Comparison of ENCODE assay signal across 8 cellular contexts in genomic region chr2:218569038-218569431, GRCh38. TPM values are rescaled to one million over a fixed set of nuclear protein-coding genes. Genes with fewer than 3 reads are reported as not detected.
DNase-seq lines count a peak whose midpoint lies in the region; ATAC-seq and TF ChIP-seq lines count a peak whose summit lies in the region.

No MANE protein-coding gene starts in this region.

- DNase-seq in NCI-H748 (lab: John Stamatoyannopoulos, UW; ENCODE audit: unreplicated experiment), result peak; percentile 71
- no peak for DNase-seq in NCI-H748 treated with DMSO at 0.1 percent for 48 hours (lab: John Stamatoyannopoulos, UW)
- peak; percentile 61 for DNase-seq in OCI-LY7 (ENCODE audit: low spot score)
- peak; percentile 42 for DNase-seq in activated T-helper 2 cell treated with anti-CD3 and anti-CD28 coated beads, Interferon-gamma antibody, Interleukin-2, Interleukin-4, amounts not matched to agents 10 μg/mL and 5 μg/mL and 100 μg/mL, durations not matched to agents 14 hours and 24 hours and 36 hours (ENCODE audit: low spot score)
- DNase-seq in foreskin keratinocyte, result peak; percentile 28 to 40
- peak; percentile 30 for DNase-seq in omental fat pad (ENCODE audit: low spot score)
- peak; percentile 10 for DNase-seq in thoracic aorta (ENCODE audit: low spot score)

- H3K27me3 Mint-ChIP-seq in activated T-helper 2 cell treated with anti-CD3 and anti-CD28 coated beads, Interferon-gamma antibody, Interleukin-2, Interleukin-4, amounts not matched to agents 10 μg/mL and 5 μg/mL and 100 μg/mL, durations not matched to agents 14 hours and 24 hours and 36 hours (ENCODE audit: low read depth), result no peaks in the 10 kb centered on the region

- TF ChIP-seq CTCF in OCI-LY7 (conservative IDR thresholded peaks at IDR 0.05; ENCODE audit: low read length) (no peak), foreskin keratinocyte (conservative IDR thresholded peaks at IDR 0.05) (no peak), omental fat pad (IDR thresholded peaks at IDR 0.05) (no peak), thoracic aorta (IDR thresholded peaks at IDR 0.05) (no peak)

- peak overlapping the region; percentile 93 for H3K4me3 Mint-ChIP-seq in activated T-helper 2 cell treated with anti-CD3 and anti-CD28 coated beads, Interferon-gamma antibody, Interleukin-2, Interleukin-4, amounts not matched to agents 10 μg/mL and 5 μg/mL and 100 μg/mL, durations not matched to agents 14 hours and 24 hours and 36 hours (ENCODE audit: low read depth)

- H3K4me3 ChIP-seq in OCI-LY7 (ENCODE audit: low read depth, low read length, poor library complexity, severe bottlenecking), result peak overlapping the region; percentile 93
- peak overlapping the region; percentile 89 for H3K4me3 ChIP-seq in thoracic aorta

- intact Hi-C loops in OCI-LY7 (cut with micrococcal nuclease; ENCODE audit: unreplicated experiment), result loop anchor here (2.0 to 5.0 kb wide), 3 partner anchors 88 to 352 kb away; partner anchors contain the start of genes ARPC2, BCS1L and ZNF142
- intact Hi-C loops in activated T-helper 2 cell treated with anti-CD3 and anti-CD28 coated beads, Interferon-gamma antibody, Interleukin-2, Interleukin-4, amounts not matched to agents 10 μg/mL and 5 μg/mL and 100 μg/mL, durations not matched to agents 14 hours and 24 hours and 36 hours (cut with micrococcal nuclease), result loop anchor here (2.0 kb wide), 2 partner anchors 142 to 592 kb away; partner anchors contain the start of genes NHEJ1 and TTLL4

- H3K4me2 ChIP-seq in OCI-LY7 (ENCODE audit: low read length), result peak overlapping the region; percentile 82

- no peaks in the 10 kb centered on the region for H3K27me3 ChIP-seq in foreskin keratinocyte
- no peaks in the 10 kb centered on the region for H3K27me3 ChIP-seq in thoracic aorta (replicated peaks; ENCODE audit: insufficient read depth)

- no peaks in the 10 kb centered on the region for H3K9me2 ChIP-seq in OCI-LY7 (ENCODE audit: insufficient read depth, low read length)

- CTCF ChIA-PET in OCI-LY7 (lab: Charles Lee; ENCODE audit: unreplicated experiment), result no interaction called here

- no TSS peak for BruUV-seq in OCI-LY7 (replicated peaks; lab: Mats Ljungman, UMichigan)

- peaks cover 71% of the 10 kb centered on the region for H3K36me3 ChIP-seq in OCI-LY7 (ENCODE audit: insufficient read depth, low read length)
- no peaks in the 10 kb centered on the region for H3K36me3 ChIP-seq in thoracic aorta

- peaks cover 42% of the 10 kb centered on the region for H3K4me1 Mint-ChIP-seq in activated T-helper 2 cell treated with anti-CD3 and anti-CD28 coated beads, Interferon-gamma antibody, Interleukin-2, Interleukin-4, amounts not matched to agents 10 μg/mL and 5 μg/mL and 100 μg/mL, durations not matched to agents 14 hours and 24 hours and 36 hours (ENCODE audit: low read depth)

- H3K79me2 ChIP-seq in OCI-LY7 (ENCODE audit: insufficient read depth, low read depth, low read length), result peaks cover 94% of the 10 kb centered on the region

- peaks cover 65% of the 10 kb centered on the region for H3K36me3 Mint-ChIP-seq in activated T-helper 2 cell treated with anti-CD3 and anti-CD28 coated beads, Interferon-gamma antibody, Interleukin-2, Interleukin-4, amounts not matched to agents 10 μg/mL and 5 μg/mL and 100 μg/mL, durations not matched to agents 14 hours and 24 hours and 36 hours (ENCODE audit: low read depth)

- H3K9me3 ChIP-seq in OCI-LY7 (ENCODE audit: low read length) (no peaks in the 10 kb centered on the region), thoracic aorta (no peaks in the 10 kb centered on the region)

- H4K20me1 ChIP-seq in OCI-LY7 (ENCODE audit: insufficient read depth, low read length), result peaks cover 33% of the 10 kb centered on the region

- no peaks in the 10 kb centered on the region for H3K9me3 Mint-ChIP-seq in activated T-helper 2 cell treated with anti-CD3 and anti-CD28 coated beads, Interferon-gamma antibody, Interleukin-2, Interleukin-4, amounts not matched to agents 10 μg/mL and 5 μg/mL and 100 μg/mL, durations not matched to agents 14 hours and 24 hours and 36 hours

- POLR2A ChIA-PET in OCI-LY7 (lab: Charles Lee), result interaction anchor here (0.6 to 1.8 kb wide), 3 partner anchors 15 to 102 kb away, joined by 3 to 5 read pairs (median 3); partner anchors contain the start of genes RNF25 and STK36

- H3K27ac Mint-ChIP-seq in activated T-helper 2 cell treated with anti-CD3 and anti-CD28 coated beads, Interferon-gamma antibody, Interleukin-2, Interleukin-4, amounts not matched to agents 10 μg/mL and 5 μg/mL and 100 μg/mL, durations not matched to agents 14 hours and 24 hours and 36 hours, result peak overlapping the region; percentile 93

- peak; percentile 34 for ATAC-seq in HG02973 (IDR thresholded peaks at IDR 0.05; ENCODE audit: unreplicated experiment)
- ATAC-seq in foreskin keratinocyte, result peak; percentile 33
- peak; percentile 63 for ATAC-seq in omental fat pad (ENCODE audit: low FRiP score)
- ATAC-seq in thoracic aorta (ENCODE audit: insufficient number of reproducible peaks, low FRiP score, low read depth), result peak; percentile 11

- H3K27ac ChIP-seq in OCI-LY7 (ENCODE audit: low read depth, low read length, poor library complexity, severe bottlenecking), result peak overlapping the region; percentile 89
- H3K27ac ChIP-seq in foreskin keratinocyte, result peak overlapping the region; percentile 92
- H3K27ac ChIP-seq in thoracic aorta, result peak overlapping the region; percentile 83 to 90

- H3K4me1 ChIP-seq in OCI-LY7 (ENCODE audit: insufficient read depth, low read length, poor library complexity, severe bottlenecking) (peaks cover 31% of the 10 kb centered on the region), foreskin keratinocyte (peaks cover 9% of the 10 kb centered on the region), thoracic aorta (ENCODE audit: control insufficient read depth in 1 of 2, low read depth in 2 of 2) (peaks cover 24 to 31% of the 10 kb centered on the region in 2 donors)

- peak overlapping the region; percentile 57; the same call in 1 of the 2 replicates for H2AFZ ChIP-seq in OCI-LY7 (ENCODE audit: low read length)

RNA-seq across cellular contexts. Expression of gene CNOT9, which starts 0.4 kb away (rescaled TPM):
- 67.8 and 71.6 TPM in 2 replicates for total RNA-seq in OCI-LY7 (2014; rRNA removed; shearing (Covaris generic))
- 92.2 and 94.2 TPM in 2 replicates for total RNA-seq in OCI-LY7 (2022)
- 127 and 135 TPM in 2 replicates for total RNA-seq in activated T-helper 2 cell treated with anti-CD3 and anti-CD28 coated beads, Interferon-gamma antibody, Interleukin-2, Interleukin-4, amounts not matched to agents 10 μg/mL and 5 μg/mL and 100 μg/mL, durations not matched to agents 14 hours and 24 hours and 36 hours
- 64.0 and 65.7 TPM in 2 replicates for total RNA-seq in foreskin keratinocyte
- polyA plus RNA-seq in foreskin keratinocyte, result 33.5 and 37.9 TPM in 2 replicates
- 10 to 100 TPM; 35.7 to 88.7 (median 57.9) TPM for total RNA-seq in omental fat pad
- total RNA-seq in thoracic aorta, result 10 to 100 TPM; 33.7 to 59.5 TPM

RNA-seq across cellular contexts. Expression of gene USP37, which starts 0.9 kb away (rescaled TPM):
- 23.3 and 31.4 TPM in 2 replicates for total RNA-seq in OCI-LY7 (2014; rRNA removed; shearing (Covaris generic))
- total RNA-seq in OCI-LY7 (2022) (32.4 and 33.0 TPM in 2 replicates), foreskin keratinocyte (11.7 and 13.1 TPM in 2 replicates), omental fat pad (10 to 100 TPM in 2 of 4 donors, 1 to 10 TPM in 2; 8.5 to 44.6 (median 12.2) TPM), thoracic aorta (10 to 100 TPM; 10.2 to 18.6 TPM)
- total RNA-seq in activated T-helper 2 cell treated with anti-CD3 and anti-CD28 coated beads, Interferon-gamma antibody, Interleukin-2, Interleukin-4, amounts not matched to agents 10 μg/mL and 5 μg/mL and 100 μg/mL, durations not matched to agents 14 hours and 24 hours and 36 hours, result 40.7 and 43.7 TPM in 2 replicates
- 1.6 and 2.1 TPM in 2 replicates for polyA plus RNA-seq in foreskin keratinocyte

RNA-seq across cellular contexts. Expression of gene PLCD4, which starts 38.7 kb away (rescaled TPM):
- total RNA-seq in OCI-LY7 (2014; rRNA removed; shearing (Covaris generic)), result 0.25 and 1.2 TPM in 2 replicates
- total RNA-seq in OCI-LY7 (2022) (0.48 TPM in 1 of 2 replicates, not detected in the other), foreskin keratinocyte (4.0 and 4.1 TPM in 2 replicates), omental fat pad (1 to 10 TPM in 3 of 4 donors, under 1 TPM in 1; 0.56 to 2.9 (median 2.0) TPM), thoracic aorta (1 to 10 TPM; 1.6 to 8.3 TPM)
- 0.18 and 0.23 TPM in 2 replicates for total RNA-seq in activated T-helper 2 cell treated with anti-CD3 and anti-CD28 coated beads, Interferon-gamma antibody, Interleukin-2, Interleukin-4, amounts not matched to agents 10 μg/mL and 5 μg/mL and 100 μg/mL, durations not matched to agents 14 hours and 24 hours and 36 hours
- polyA plus RNA-seq in foreskin keratinocyte, result 3.9 and 4.5 TPM in 2 replicates

Comparison
In these comparisons a context has a peak if more than half of its experiments do, and no peak if none do; other contexts are left out.
1. ATAC-seq: peak in every context shown above with its lines; median percentile 63 in omental fat pad; 34 in HG02973; 33 in foreskin keratinocyte; 11 in thoracic aorta.